Comparison of ENCODE assay signal across 1 cellular context in the genomic region with DNA sequence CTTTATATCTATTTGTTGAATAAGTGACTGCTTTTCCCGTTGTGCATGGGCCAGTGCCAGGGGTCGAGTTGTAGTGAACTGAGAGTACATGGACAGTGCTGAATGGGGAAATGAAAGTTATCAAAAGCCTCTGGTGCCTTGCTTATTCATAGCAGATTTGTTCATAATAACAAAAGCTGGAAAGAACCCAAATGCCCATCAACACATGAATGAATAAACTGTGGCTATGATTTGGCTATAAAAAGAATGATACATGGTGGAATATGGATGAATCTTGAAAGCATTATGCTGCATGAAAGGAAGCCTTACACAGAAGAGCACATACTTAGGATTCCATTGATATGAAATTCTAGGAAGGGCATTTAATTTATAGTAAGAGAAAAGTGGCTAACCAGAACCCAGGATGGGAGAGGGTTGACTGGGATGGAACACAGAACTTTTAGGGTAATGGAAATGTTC.
TF ChIP-seq lines count a peak whose summit lies in the region.

No MANE protein-coding gene starts in this region.

TF ChIP-seq in SK-N-SH treated with all-trans-retinoic acid at 6 μM for 48 hours, 23 proteins besides CTCF, POLR2A, EP300 and RAD21 (continued from another document):
- TF ChIP-seq, protein P1, sequence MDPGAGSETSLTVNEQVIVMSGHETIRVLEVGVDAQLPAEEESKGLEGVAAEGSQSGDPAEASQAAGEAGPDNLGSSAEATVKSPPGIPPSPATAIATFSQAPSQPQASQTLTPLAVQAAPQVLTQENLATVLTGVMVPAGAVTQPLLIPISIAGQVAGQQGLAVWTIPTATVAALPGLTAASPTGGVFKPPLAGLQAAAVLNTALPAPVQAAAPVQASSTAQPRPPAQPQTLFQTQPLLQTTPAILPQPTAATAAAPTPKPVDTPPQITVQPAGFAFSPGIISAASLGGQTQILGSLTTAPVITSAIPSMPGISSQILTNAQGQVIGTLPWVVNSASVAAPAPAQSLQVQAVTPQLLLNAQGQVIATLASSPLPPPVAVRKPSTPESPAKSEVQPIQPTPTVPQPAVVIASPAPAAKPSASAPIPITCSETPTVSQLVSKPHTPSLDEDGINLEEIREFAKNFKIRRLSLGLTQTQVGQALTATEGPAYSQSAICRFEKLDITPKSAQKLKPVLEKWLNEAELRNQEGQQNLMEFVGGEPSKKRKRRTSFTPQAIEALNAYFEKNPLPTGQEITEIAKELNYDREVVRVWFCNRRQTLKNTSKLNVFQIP (CRISPR knock-in tag; IDR thresholded peaks at IDR 0.05; ENCODE audit: borderline replicate concordance, low read depth): no peak
- no peak for TF ChIP-seq CSDC2 (CRISPR knock-in tag; IDR thresholded peaks at IDR 0.05)
- no peak for TF ChIP-seq TOX (CRISPR knock-in tag; IDR thresholded peaks at IDR 0.05; ENCODE audit: borderline replicate concordance)
TF ChIP-seq in SK-N-SH treated with all-trans-retinoic acid at 6 μM for 48 hours: peak in this region for 3.
